In genomic region chr7:144821069-144821468, GRCh38 we compare ENCODE assay signal across 9 cellular contexts. TPM values are rescaled to one million over a fixed set of nuclear protein-coding genes. Genes with fewer than 3 reads are reported as not detected.
DNase-seq lines count a peak whose midpoint lies in the region; ATAC-seq, FAIRE-seq and TF ChIP-seq lines count a peak whose summit lies in the region.
"Had no signal": no experiment of that assay in that cellular context is flagged by ENCODE, and none has a peak within 500 bp of the region (broad histone marks: within the 10 kb centered on the region; RNA-seq: fewer than 3 reads in every experiment).

No MANE protein-coding gene starts in this region.

- H3K27me3 ChIP-seq in breast epithelium = no peaks in the 10 kb centered on the region

- H3K4me3 ChIP-seq in breast epithelium = no peak overlapping the region

- H3K27ac Mint-ChIP-seq in T-helper 17 cell (peak overlapping the region; percentile 99), nephron progenitor cell (no peak overlapping the region)

- H3K4me3 Mint-ChIP-seq in T-helper 17 cell = peak overlapping the region; percentile 33
- H3K4me3 Mint-ChIP-seq in nephron progenitor cell = no peak overlapping the region

- H3K9me3 ChIP-seq in T-helper 17 cell (ENCODE audit: control insufficient read depth, low read length, poor library complexity, severe bottlenecking) (no peaks in the 10 kb centered on the region), breast epithelium (no peaks in the 10 kb centered on the region)

- H3K4me1 ChIP-seq in breast epithelium = no peaks in the 10 kb centered on the region

- H3K36me3 ChIP-seq in breast epithelium = no peaks in the 10 kb centered on the region

- TF ChIP-seq CTCF in breast epithelium (IDR thresholded peaks at IDR 0.05) = no peak
- no peak for TF ChIP-seq CTCF in nephron progenitor cell (IDR thresholded peaks at IDR 0.05)

- H3K9me3 Mint-ChIP-seq in nephron progenitor cell = no peaks in the 10 kb centered on the region

- ATAC-seq in GM19452 (IDR thresholded peaks at IDR 0.05; ENCODE audit: unreplicated experiment) (peak; percentile 45), HG03135 (IDR thresholded peaks at IDR 0.05; ENCODE audit: unreplicated experiment) (peak; percentile 62), T-helper 17 cell (no peak)

- no peaks in the 10 kb centered on the region for H3K36me3 Mint-ChIP-seq in T-helper 17 cell (ENCODE audit: low read depth)
- H3K36me3 Mint-ChIP-seq in nephron progenitor cell (ENCODE audit: low read depth) = no peaks in the 10 kb centered on the region

- peak; percentile 33 for FAIRE-seq in GM12892 (lab: Jason Lieb, UNC)
- FAIRE-seq: G401.6 had no signal

- H3K27me3 Mint-ChIP-seq in T-helper 17 cell (no peaks in the 10 kb centered on the region), nephron progenitor cell (ENCODE audit: low read depth, poor library complexity) (no peaks in the 10 kb centered on the region)

- TF ChIP-seq POLR2A in GM12892 (IDR thresholded peaks at IDR 0.05; ENCODE audit: low read depth, low read length) = no peak
- no peak for TF ChIP-seq POLR2A in breast epithelium (IDR thresholded peaks at IDR 0.05)

- intact Hi-C loops in breast epithelium (cut with DNase I; ENCODE audit: low total_unique reads) = no loop called here

- no peak overlapping the region for H3K27ac ChIP-seq in breast epithelium

- DNase-seq in GM12892 (ENCODE audit: insufficient read length) = no peak
- no peak for DNase-seq in T-helper 17 cell
- DNase-seq in NCI-H1105 (lab: John Stamatoyannopoulos, UW) = no peak
- DNase-seq in UCSD-AML1 (lab: John Stamatoyannopoulos, UW; ENCODE audit: unreplicated experiment) = no peak
- no peak for DNase-seq in breast epithelium (ENCODE audit: low spot score in 2 of 2)
- DNase-seq in nephron progenitor cell = no peak

- H3K4me1 Mint-ChIP-seq in T-helper 17 cell (peaks cover 37% of the 10 kb centered on the region), nephron progenitor cell (peaks cover 4% of the 10 kb centered on the region)

RNA-seq across cellular contexts. Expression of gene TPK1, which starts 14.8 kb away (rescaled TPM):
- polyA plus RNA-seq in GM12892 (2012; ENCODE audit: missing spikeins) = 5.6 TPM
- total RNA-seq in T-helper 17 cell = 10 to 100 TPM; 20.3 to 21.7 TPM
- 1 to 10 TPM; 4.8 to 9.8 (median 7.9) TPM for total RNA-seq in breast epithelium
